In the genomic region with DNA sequence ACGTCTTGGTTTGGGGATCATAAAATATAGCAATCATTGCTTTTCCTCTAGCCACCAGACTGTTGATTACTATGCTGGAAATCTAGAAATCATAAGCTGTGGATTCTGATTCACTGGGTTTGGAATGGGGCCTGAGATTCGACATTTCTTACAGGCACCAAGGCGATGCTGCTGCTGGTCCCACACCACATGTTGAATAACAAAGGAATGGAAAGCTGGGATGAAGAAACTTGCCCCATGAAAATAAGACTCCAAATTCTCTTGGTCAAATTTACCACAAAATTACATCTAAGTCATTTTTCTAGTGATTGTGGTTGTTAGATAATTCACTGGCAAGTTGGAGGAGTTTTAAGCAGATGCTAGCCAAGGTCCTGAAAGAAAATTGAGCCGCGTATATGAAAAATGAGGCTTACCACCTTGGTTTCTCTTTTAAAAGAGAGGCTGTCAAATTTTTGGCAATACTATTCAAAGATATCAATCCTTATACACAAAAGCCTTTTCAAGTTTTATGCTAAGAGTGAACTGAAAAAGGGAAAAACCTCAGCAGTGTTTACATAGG, we compare ENCODE assay signal across 3 cellular contexts.
TF ChIP-seq lines count a peak whose summit lies in the region.

No MANE protein-coding gene starts in this region.

TF ChIP-seq in SK-N-SH, 30 proteins besides CTCF, POLR2A, EP300 and RAD21:
- TF ChIP-seq, protein P1, sequence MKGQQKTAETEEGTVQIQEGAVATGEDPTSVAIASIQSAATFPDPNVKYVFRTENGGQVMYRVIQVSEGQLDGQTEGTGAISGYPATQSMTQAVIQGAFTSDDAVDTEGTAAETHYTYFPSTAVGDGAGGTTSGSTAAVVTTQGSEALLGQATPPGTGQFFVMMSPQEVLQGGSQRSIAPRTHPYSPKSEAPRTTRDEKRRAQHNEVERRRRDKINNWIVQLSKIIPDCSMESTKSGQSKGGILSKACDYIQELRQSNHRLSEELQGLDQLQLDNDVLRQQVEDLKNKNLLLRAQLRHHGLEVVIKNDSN (IDR thresholded peaks at IDR 0.05; ENCODE audit: borderline replicate concordance, low read depth) = no peak
- TF ChIP-seq, protein P2, sequence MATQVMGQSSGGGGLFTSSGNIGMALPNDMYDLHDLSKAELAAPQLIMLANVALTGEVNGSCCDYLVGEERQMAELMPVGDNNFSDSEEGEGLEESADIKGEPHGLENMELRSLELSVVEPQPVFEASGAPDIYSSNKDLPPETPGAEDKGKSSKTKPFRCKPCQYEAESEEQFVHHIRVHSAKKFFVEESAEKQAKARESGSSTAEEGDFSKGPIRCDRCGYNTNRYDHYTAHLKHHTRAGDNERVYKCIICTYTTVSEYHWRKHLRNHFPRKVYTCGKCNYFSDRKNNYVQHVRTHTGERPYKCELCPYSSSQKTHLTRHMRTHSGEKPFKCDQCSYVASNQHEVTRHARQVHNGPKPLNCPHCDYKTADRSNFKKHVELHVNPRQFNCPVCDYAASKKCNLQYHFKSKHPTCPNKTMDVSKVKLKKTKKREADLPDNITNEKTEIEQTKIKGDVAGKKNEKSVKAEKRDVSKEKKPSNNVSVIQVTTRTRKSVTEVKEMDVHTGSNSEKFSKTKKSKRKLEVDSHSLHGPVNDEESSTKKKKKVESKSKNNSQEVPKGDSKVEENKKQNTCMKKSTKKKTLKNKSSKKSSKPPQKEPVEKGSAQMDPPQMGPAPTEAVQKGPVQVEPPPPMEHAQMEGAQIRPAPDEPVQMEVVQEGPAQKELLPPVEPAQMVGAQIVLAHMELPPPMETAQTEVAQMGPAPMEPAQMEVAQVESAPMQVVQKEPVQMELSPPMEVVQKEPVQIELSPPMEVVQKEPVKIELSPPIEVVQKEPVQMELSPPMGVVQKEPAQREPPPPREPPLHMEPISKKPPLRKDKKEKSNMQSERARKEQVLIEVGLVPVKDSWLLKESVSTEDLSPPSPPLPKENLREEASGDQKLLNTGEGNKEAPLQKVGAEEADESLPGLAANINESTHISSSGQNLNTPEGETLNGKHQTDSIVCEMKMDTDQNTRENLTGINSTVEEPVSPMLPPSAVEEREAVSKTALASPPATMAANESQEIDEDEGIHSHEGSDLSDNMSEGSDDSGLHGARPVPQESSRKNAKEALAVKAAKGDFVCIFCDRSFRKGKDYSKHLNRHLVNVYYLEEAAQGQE (IDR thresholded peaks at IDR 0.05; ENCODE audit: low read depth, low read length) = peak; percentile 87

TF ChIP-seq in SK-N-SH treated with all-trans-retinoic acid at 6 μM for 48 hours, 23 proteins besides CTCF, POLR2A, EP300 and RAD21:
- TF ChIP-seq, protein P3, sequence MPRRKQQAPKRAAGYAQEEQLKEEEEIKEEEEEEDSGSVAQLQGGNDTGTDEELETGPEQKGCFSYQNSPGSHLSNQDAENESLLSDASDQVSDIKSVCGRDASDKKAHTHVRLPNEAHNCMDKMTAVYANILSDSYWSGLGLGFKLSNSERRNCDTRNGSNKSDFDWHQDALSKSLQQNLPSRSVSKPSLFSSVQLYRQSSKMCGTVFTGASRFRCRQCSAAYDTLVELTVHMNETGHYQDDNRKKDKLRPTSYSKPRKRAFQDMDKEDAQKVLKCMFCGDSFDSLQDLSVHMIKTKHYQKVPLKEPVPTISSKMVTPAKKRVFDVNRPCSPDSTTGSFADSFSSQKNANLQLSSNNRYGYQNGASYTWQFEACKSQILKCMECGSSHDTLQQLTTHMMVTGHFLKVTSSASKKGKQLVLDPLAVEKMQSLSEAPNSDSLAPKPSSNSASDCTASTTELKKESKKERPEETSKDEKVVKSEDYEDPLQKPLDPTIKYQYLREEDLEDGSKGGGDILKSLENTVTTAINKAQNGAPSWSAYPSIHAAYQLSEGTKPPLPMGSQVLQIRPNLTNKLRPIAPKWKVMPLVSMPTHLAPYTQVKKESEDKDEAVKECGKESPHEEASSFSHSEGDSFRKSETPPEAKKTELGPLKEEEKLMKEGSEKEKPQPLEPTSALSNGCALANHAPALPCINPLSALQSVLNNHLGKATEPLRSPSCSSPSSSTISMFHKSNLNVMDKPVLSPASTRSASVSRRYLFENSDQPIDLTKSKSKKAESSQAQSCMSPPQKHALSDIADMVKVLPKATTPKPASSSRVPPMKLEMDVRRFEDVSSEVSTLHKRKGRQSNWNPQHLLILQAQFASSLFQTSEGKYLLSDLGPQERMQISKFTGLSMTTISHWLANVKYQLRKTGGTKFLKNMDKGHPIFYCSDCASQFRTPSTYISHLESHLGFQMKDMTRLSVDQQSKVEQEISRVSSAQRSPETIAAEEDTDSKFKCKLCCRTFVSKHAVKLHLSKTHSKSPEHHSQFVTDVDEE (CRISPR knock-in tag; IDR thresholded peaks at IDR 0.05) = no peak
- TF ChIP-seq GLIS3 (CRISPR knock-in tag; IDR thresholded peaks at IDR 0.05) (no peak), SNAI2 (CRISPR knock-in tag; IDR thresholded peaks at IDR 0.05) (no peak), CSDC2 (CRISPR knock-in tag; IDR thresholded peaks at IDR 0.05) (no peak), ZFP30 (CRISPR knock-in tag; IDR thresholded peaks at IDR 0.05) (no peak)
TF ChIP-seq in SK-N-SH treated with all-trans-retinoic acid at 6 μM for 48 hours: peak in this region for 0.

TF ChIP-seq in K562, 482 proteins besides CTCF, POLR2A, EP300 and RAD21:
- TF ChIP-seq, protein P4, sequence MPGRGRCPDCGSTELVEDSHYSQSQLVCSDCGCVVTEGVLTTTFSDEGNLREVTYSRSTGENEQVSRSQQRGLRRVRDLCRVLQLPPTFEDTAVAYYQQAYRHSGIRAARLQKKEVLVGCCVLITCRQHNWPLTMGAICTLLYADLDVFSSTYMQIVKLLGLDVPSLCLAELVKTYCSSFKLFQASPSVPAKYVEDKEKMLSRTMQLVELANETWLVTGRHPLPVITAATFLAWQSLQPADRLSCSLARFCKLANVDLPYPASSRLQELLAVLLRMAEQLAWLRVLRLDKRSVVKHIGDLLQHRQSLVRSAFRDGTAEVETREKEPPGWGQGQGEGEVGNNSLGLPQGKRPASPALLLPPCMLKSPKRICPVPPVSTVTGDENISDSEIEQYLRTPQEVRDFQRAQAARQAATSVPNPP (IDR thresholded peaks at IDR 0.05; ENCODE audit: borderline replicate concordance, insufficient read depth, insufficient read length) = no peak
- TF ChIP-seq EHMT2 (IDR thresholded peaks at IDR 0.05) (peak; percentile 94), CXXC5 (CRISPR knock-in tag; IDR thresholded peaks at IDR 0.05) (no peak), MAZ (CRISPR knock-in tag; conservative IDR thresholded peaks at IDR 0.05 in 1 of 2, IDR thresholded peaks at IDR 0.05 in 1 of 2) (0 out of 4 replicates have a peak, but pooled peaks of 1 of the 2 experiments have one; percentile 15), MIER1 (IDR thresholded peaks at IDR 0.05; ENCODE audit: low read depth) (peak; percentile 86)
- TF ChIP-seq, protein P5, sequence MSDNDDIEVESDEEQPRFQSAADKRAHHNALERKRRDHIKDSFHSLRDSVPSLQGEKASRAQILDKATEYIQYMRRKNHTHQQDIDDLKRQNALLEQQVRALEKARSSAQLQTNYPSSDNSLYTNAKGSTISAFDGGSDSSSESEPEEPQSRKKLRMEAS (CRISPR knock-in tag; IDR thresholded peaks at IDR 0.05) = no peak
- TF ChIP-seq, protein P2 (CRISPR knock-in tag; IDR thresholded peaks at IDR 0.05; ENCODE audit: low read depth) = peak; percentile 78; the same call in 1 of the 2 replicates
